ENCODE assay signal across 8 cellular contexts in genomic region chrX:10158279-10158939, GRCh38. TPM values are rescaled to one million over a fixed set of nuclear protein-coding genes. Genes with fewer than 3 reads are reported as not detected.
DNase-seq lines count a peak whose midpoint lies in the region; ATAC-seq and TF ChIP-seq lines count a peak whose summit lies in the region.

No MANE protein-coding gene starts in this region.

- H3K4me3 Mint-ChIP-seq in neural crest cell = peak overlapping the region; percentile 74

- ATAC-seq in Right ventricle myocardium superior (ENCODE audit: poor library complexity) (no peak), HG03108 (IDR thresholded peaks at IDR 0.05; ENCODE audit: unreplicated experiment) (no peak)

- peak overlapping the region; percentile 36 for H3K4me3 ChIP-seq in cardiac muscle cell
- peak overlapping the region; percentile 39 for H3K4me3 ChIP-seq in ectodermal cell (ENCODE audit: insufficient read depth, low read depth, low read length)
- peak overlapping the region in 1 of 2 donors; percentile 59 for H3K4me3 ChIP-seq in ascending aorta

- H3K4me1 ChIP-seq in cardiac muscle cell (ENCODE audit: low read depth) (peaks cover 7% of the 10 kb centered on the region), ectodermal cell (ENCODE audit: control insufficient read depth, insufficient read depth, low read length) (no peaks in the 10 kb centered on the region), ascending aorta (peaks cover 0 to 3% of the 10 kb centered on the region in 2 donors)

- peaks cover 21% of the 10 kb centered on the region for H3K4me1 Mint-ChIP-seq in neural crest cell

- no peaks in the 10 kb centered on the region for H3K36me3 ChIP-seq in cardiac muscle cell
- no peaks in the 10 kb centered on the region for H3K36me3 ChIP-seq in ectodermal cell (ENCODE audit: control insufficient read depth, insufficient read depth, low read length)
- H3K36me3 ChIP-seq in ascending aorta = no peaks in the 10 kb centered on the region

- 11 to 13% methylated on average over 60 of the region's 60 CpGs for WGBS in ectodermal cell, 2 experiments

- H3K9me3 ChIP-seq in cardiac muscle cell (ENCODE audit: low read depth) (no peaks in the 10 kb centered on the region), ectodermal cell (ENCODE audit: control insufficient read depth, low read length) (no peaks in the 10 kb centered on the region), ascending aorta (no peaks in the 10 kb centered on the region)

- no peaks in the 10 kb centered on the region for H3K36me3 Mint-ChIP-seq in neural crest cell (ENCODE audit: low read depth)

- peaks cover 8% of the 10 kb centered on the region for H3K9me3 Mint-ChIP-seq in neural crest cell

- DNase-seq in cardiac muscle cell (ENCODE audit: low read depth in 1 of 2, low spot score in 1 of 2) (peak in 1 of 2 donors; percentile 42), Right ventricle myocardium superior (no peak), NCI-H345 treated with DMSO at 0.1 percent for 48 hours (lab: John Stamatoyannopoulos, UW; ENCODE audit: unreplicated experiment) (peak; percentile 46), neural crest cell (ENCODE audit: low read depth, low spot score) (peak; percentile 30), RPMI8226 (no peak), ascending aorta (ENCODE audit: low spot score in 2 of 2) (no peak)

- H3K27me3 ChIP-seq in cardiac muscle cell (no peaks in the 10 kb centered on the region), ectodermal cell (ENCODE audit: control insufficient read depth, insufficient read depth, low read length, poor library complexity, severe bottlenecking) (no peaks in the 10 kb centered on the region), ascending aorta (no peaks in the 10 kb centered on the region)

- intact Hi-C loops in Right ventricle myocardium superior (cut with DNase I) (no loop called here), ascending aorta (cut with DNase I) (no loop called here)

- no peaks in the 10 kb centered on the region for H3K27me3 Mint-ChIP-seq in neural crest cell (ENCODE audit: low read depth)

- H3K27ac ChIP-seq in cardiac muscle cell (no peak overlapping the region), ectodermal cell (ENCODE audit: insufficient read depth, low read depth, low read length, poor library complexity, severe bottlenecking) (no peak overlapping the region), ascending aorta (no peak overlapping the region)

- TF ChIP-seq CTCF in cardiac muscle cell (IDR thresholded peaks at IDR 0.05; ENCODE audit: low read depth, low read length) (no peak), neural crest cell (conservative IDR thresholded peaks at IDR 0.05) (no peak), ascending aorta (IDR thresholded peaks at IDR 0.05) (no peak)

- no peak overlapping the region for H3K27ac Mint-ChIP-seq in neural crest cell (ENCODE audit: unreplicated experiment)

RNA-seq across cellular contexts. Expression of gene CLCN4, which starts 1.6 kb away (rescaled TPM):
- total RNA-seq in cardiac muscle cell (15.2 and 18.2 TPM in 2 replicates), Right ventricle myocardium superior (30.9 TPM), neural crest cell (8.8 and 9.0 TPM in 2 replicates), ascending aorta (4.4 TPM)
- 5.4 and 7.8 TPM in 2 replicates for polyA plus RNA-seq in cardiac muscle cell
- polyA plus RNA-seq in ectodermal cell (2013, experiment 1 of 4) = 13.7 TPM
- polyA plus RNA-seq in ectodermal cell (2013, experiment 2 of 4) = 13.4 TPM
- polyA plus RNA-seq in ectodermal cell (2013, experiment 3 of 4) = 8.3 TPM
- polyA plus RNA-seq in ectodermal cell (2013, experiment 4 of 4) = 9.7 TPM

Comparison
In these comparisons a context has a peak if more than half of its experiments do, and no peak if none do; other contexts are left out.
1. DNase-seq: peak in NCI-H345 treated with DMSO at 0.1 percent for 48 hours (single experiment) and neural crest cell (single experiment); none in Right ventricle myocardium superior (single experiment), RPMI8226 (single experiment) and ascending aorta (0 of 2).